Comparison of ENCODE assay signal across 8 cellular contexts in the genomic region with DNA sequence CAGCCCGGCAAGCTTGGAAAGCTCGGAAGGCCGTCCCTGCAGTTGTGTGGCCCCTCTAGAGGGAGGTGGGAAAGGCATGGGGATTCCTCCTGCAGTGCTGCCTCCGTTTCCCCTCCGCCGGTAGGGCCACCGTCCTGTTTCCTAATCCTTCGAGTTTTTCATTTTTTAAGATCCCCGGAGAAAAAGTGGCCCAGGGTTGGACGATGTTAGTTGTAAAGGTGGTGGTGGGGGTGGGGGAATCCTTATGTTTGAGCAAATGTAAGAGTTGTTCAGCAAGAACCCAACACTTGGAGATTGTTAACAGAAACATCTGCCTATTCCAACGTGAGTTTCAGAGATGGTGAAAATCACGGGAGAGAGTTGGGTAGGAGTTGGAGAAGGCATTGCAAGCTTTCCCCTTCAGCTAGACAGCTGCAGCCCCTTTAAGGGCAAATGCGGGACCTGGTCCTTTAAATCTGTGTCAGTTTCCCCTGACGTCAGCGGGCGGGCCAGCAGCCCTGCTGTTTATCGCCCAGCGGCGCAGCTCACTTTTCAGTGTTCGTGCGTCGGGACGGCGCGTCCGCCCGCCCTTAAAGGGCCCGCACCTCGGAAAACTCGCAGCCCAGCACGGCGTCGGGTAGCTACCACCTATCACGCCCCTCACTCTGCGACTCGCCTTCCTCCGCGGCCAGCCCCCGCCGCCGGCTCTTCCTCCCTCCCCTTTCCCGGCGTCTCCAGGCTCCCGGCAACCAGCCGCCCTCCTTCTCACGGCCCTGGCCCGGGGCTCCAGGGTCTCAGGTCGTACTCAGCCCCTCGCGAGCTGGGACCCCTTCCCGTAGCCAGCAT. TPM values are rescaled to one million over a fixed set of nuclear protein-coding genes. Genes with fewer than 3 reads are reported as not detected.
A peak's percentile ranks its signal among the peaks of the same experiment; 100 is the strongest.
DNase-seq lines count a peak whose midpoint lies in the region; ATAC-seq and TF ChIP-seq lines count a peak whose summit lies in the region.

SIDT2 (plus strand) TSS at position 534 of the 825 bp plus-strand sequence. CDS start 521 bp downstream, outside the sequence.

- H3K36me3 ChIP-seq in rectal smooth muscle tissue (ENCODE audit: control insufficient read depth, insufficient read depth, low read length) (peaks cover 10% of the 10 kb centered on the region), aorta (ENCODE audit: control insufficient read depth in 1 of 2, insufficient read depth in 2 of 2, low read length in 1 of 2) (no peaks in the 10 kb centered on the region)

- WGBS in aorta, 2 donors = 0 to 1% methylated on average over 50 to 51 of the region's 51 CpGs

- no peaks in the 10 kb centered on the region for H3K9me3 ChIP-seq in aorta (ENCODE audit: control insufficient read depth, low read length)

- intact Hi-C loops in aorta (cut with DNase I) = loop anchor here in 1 of 2 donors (2.0 kb wide), 1 partner anchor 34 kb away; the partner anchor contains the start of gene PAFAH1B2

- H3K9ac ChIP-seq in rectal smooth muscle tissue (ENCODE audit: low read length) = peak within 1 kb of the TSS; percentile 84

- H3K4me3 ChIP-seq in astrocyte of the cerebellum (ENCODE audit: low read depth, low read length) (peak within 1 kb of the TSS; percentile 78), rectal smooth muscle tissue (ENCODE audit: low read length) (peak within 1 kb of the TSS; percentile 92), aorta (ENCODE audit: low read length in 2 of 2) (peak within 1 kb of the TSS; percentile 74 to 96)

- ATAC-seq in GM18505 (IDR thresholded peaks at IDR 0.05; ENCODE audit: unreplicated experiment) (peak; percentile 88), HG02981 (IDR thresholded peaks at IDR 0.05; ENCODE audit: unreplicated experiment) (peak; percentile 89), aorta (ENCODE audit: low FRiP score) (peak; percentile 97)

- TF ChIP-seq POLR2A in GM18505 (IDR thresholded peaks at IDR 0.05; ENCODE audit: borderline replicate concordance, extremely low read depth, insufficient read depth, insufficient read length) = peak; percentile 75

- in situ Hi-C loops in astrocyte of the cerebellum (cut with HindIII; ENCODE audit: low sequenced_read_pairs) = no loop called here

- H3K27ac ChIP-seq in rectal smooth muscle tissue (ENCODE audit: low read depth, low read length) = peak within 1 kb of the TSS; percentile 94
- H3K27ac ChIP-seq in aorta (ENCODE audit: low read depth in 1 of 2, low read length in 2 of 2) = peak within 1 kb of the TSS; percentile 50 to 84

- H3K4me1 ChIP-seq in rectal smooth muscle tissue (ENCODE audit: control insufficient read depth, insufficient read depth, low read length) (peaks cover 23% of the 10 kb centered on the region), aorta (ENCODE audit: control insufficient read depth in 1 of 2, insufficient read depth in 2 of 2, low read length in 2 of 2) (peaks cover 0 to 3% of the 10 kb centered on the region in 2 donors)

- TF ChIP-seq CTCF in astrocyte of the cerebellum (IDR thresholded peaks at IDR 0.05; ENCODE audit: low read depth, low read length, missing control alignments) = no peak

- no peaks in the 10 kb centered on the region for H3K27me3 ChIP-seq in rectal smooth muscle tissue (ENCODE audit: control insufficient read depth, insufficient read depth, low read length)
- no peaks in the 10 kb centered on the region for H3K27me3 ChIP-seq in aorta (ENCODE audit: control insufficient read depth in 1 of 2, insufficient read depth in 2 of 2, low read length in 1 of 2)

- peak; percentile 55 for DNase-seq in NCI-H2029 treated with DMSO at 0.1 percent for 48 hours (lab: John Stamatoyannopoulos, UW)
- DNase-seq in T-helper 9 cell = peak; percentile 81
- DNase-seq in astrocyte of the cerebellum (ENCODE audit: low read depth) = peak; percentile 87
- DNase-seq in hepatic stellate cell (ENCODE audit: low spot score) = peak; percentile 90
- DNase-seq in aorta = peak; percentile 97 to 98

RNA-seq across cellular contexts. Expression of gene SIDT2, which starts in this region (rescaled TPM):
- total RNA-seq in aorta = 10 to 100 TPM; 51.2 to 81.3 TPM
- 10 to 100 TPM; 10.4 to 62.9 TPM for polyA plus RNA-seq in aorta

Comparison
In these comparisons a context has a peak if more than half of its experiments do, and no peak if none do; other contexts are left out.
1. Peak in every context shown above with its lines: DNase-seq, ATAC-seq, H3K4me3 ChIP-seq and H3K27ac ChIP-seq.